ENCODE assay signal across 1 cellular context in genomic region chr4:173252024-173252935, GRCh38.
A peak's percentile ranks its signal among the peaks of the same experiment; 100 is the strongest.
TF ChIP-seq lines count a peak whose summit lies in the region.

No MANE protein-coding gene starts in this region.

TF ChIP-seq in HEK293, 187 proteins besides CTCF, POLR2A, EP300 and RAD21 (continued from another document):
- TF ChIP-seq PATZ1 (tag by site-specific recombination; IDR thresholded peaks at IDR 0.05) (peak; percentile 58), YY2 (tag by site-specific recombination; IDR thresholded peaks at IDR 0.05) (no peak), TRIM28 (IDR thresholded peaks at IDR 0.05; ENCODE audit: borderline replicate concordance, low read length) (peak; percentile 96; the same call in 1 of the 2 replicates), REST (tag by site-specific recombination; IDR thresholded peaks at IDR 0.05) (peak; percentile 97), ZBTB48 (tag by site-specific recombination; IDR thresholded peaks at IDR 0.05) (peak; percentile 70; the same call in 1 of the 2 replicates), SP7 (tag by site-specific recombination; IDR thresholded peaks at IDR 0.05) (peak; percentile 98), ATF2 (tag by site-specific recombination; IDR thresholded peaks at IDR 0.05; ENCODE audit: low read depth) (peak; percentile 86), ZNF416 (tag by site-specific recombination; IDR thresholded peaks at IDR 0.05) (no peak), ZSCAN5A (tag by site-specific recombination; IDR thresholded peaks at IDR 0.05) (0 out of 2 replicates have a peak, but pooled peaks have one; percentile 28), BCL11B (tag by site-specific recombination; IDR thresholded peaks at IDR 0.05; ENCODE audit: low read depth) (peak; percentile 87; the same call in 1 of the 2 replicates), ZBTB8A (tag by site-specific recombination; IDR thresholded peaks at IDR 0.05) (peak; percentile 52), ZEB2 (tag by site-specific recombination; IDR thresholded peaks at IDR 0.05) (peak; percentile 99)
